In the genomic region with DNA sequence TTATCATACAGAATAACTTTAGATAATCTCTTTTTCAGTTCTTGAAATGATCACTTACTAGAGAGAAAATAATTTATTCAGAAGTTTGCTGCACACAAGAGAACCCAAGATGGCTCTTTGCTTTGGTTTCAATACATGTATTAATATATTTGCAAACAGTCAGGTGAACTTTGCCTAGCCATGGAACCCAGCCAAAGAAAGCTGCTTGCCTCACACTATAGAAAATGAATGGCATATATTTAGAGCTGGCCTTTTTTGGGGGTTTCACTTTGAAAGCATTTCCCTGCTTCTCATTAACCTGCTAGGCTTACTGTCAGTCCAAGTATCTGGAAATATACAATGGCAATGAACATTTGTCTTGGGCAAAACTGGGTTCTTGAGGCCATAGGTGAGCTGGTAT, we compare ENCODE assay signal across 24 cellular contexts.
DNase-seq lines count a peak whose midpoint lies in the region; ATAC-seq, FAIRE-seq and TF ChIP-seq lines count a peak whose summit lies in the region.
"Had no signal": no experiment of that assay in that cellular context is flagged by ENCODE, and none has a peak within 500 bp of the region (broad histone marks: within the 10 kb centered on the region; RNA-seq: fewer than 3 reads in every experiment).

No MANE protein-coding gene starts in this region.

- H3K9me3 ChIP-seq in A549 = no peaks in the 10 kb centered on the region
- H3K9me3 ChIP-seq in GM12878 (replicated peaks; ENCODE audit: control insufficient read depth, insufficient read depth, low read length) = no peaks in the 10 kb centered on the region
- H3K9me3 ChIP-seq: BLaER1, left lung, neutrophil, prostate gland, sigmoid colon, testis had no signal

- no peak overlapping the region for H3K4me3 Mint-ChIP-seq in nephron progenitor cell
- H3K4me3 Mint-ChIP-seq: activated naive CD4-positive, alpha-beta T cell treated with anti-CD3 and anti-CD28 coated beads, Interleukin-2, amount 50 U/mL, for 24 hours; dendritic cell treated with granulocyte-macrophage colony-stimulating factor and Interleukin-4, amounts not matched to agents 40 ng/mL and 50 ng/mL, for 4 days had no signal

- ATAC-seq in A549 (no peak), GM12878 (peak; percentile 56), GM21360 (IDR thresholded peaks at IDR 0.05; ENCODE audit: unreplicated experiment) (no peak), GM19455 (IDR thresholded peaks at IDR 0.05; ENCODE audit: unreplicated experiment) (no peak)

- H3K79me2 ChIP-seq in GM12878 (ENCODE audit: control insufficient read depth, insufficient read depth, low read length) = no peaks in the 10 kb centered on the region

- H3K4me3 ChIP-seq in A549 = no peak overlapping the region
- no peak overlapping the region; the same call in 1 of the 2 replicates for H3K4me3 ChIP-seq in GM12878
- H3K4me3 ChIP-seq: BLaER1, left lung, prostate gland, sigmoid colon, testis had no signal

- H3K9ac ChIP-seq in GM12878 (ENCODE audit: control insufficient read depth, insufficient read depth, low read length) = no peak overlapping the region
- H3K9ac ChIP-seq: BLaER1 had no signal

- POLR2A ChIA-PET in A549 (lab: Yijun Ruan, JAX) (no interaction called here), GM12878 (lab: Charles Lee) (no interaction called here)

- peaks cover 30% of the 10 kb centered on the region for H3K36me3 Mint-ChIP-seq in nephron progenitor cell (ENCODE audit: low read depth)

- intact Hi-C loops in GM12878 (cut with micrococcal nuclease; ENCODE audit: unreplicated experiment) = no loop called here

- RAD21 ChIA-PET in GM12878 (lab: Charles Lee; ENCODE audit: unreplicated experiment) = interaction anchor here (1.6 kb wide), 1 partner anchor 26 kb away, joined by 7 read pairs; no protein-coding TSS in a partner anchor

- H3K4me2 ChIP-seq in A549 = 0 out of 3 replicates have a peak overlapping the region, but pooled peaks have one; percentile 2
- no peak overlapping the region; the same call in 1 of the 2 replicates for H3K4me2 ChIP-seq in GM12878 (ENCODE audit: control insufficient read depth, insufficient read depth)
- H3K4me2 ChIP-seq: BLaER1 had no signal

- CTCF ChIA-PET in A549 (lab: Yijun Ruan, JAX) = interaction anchor here (1.2 to 1.6 kb wide), 4 partner anchors 50 to 223 kb away, joined by 3 to 5 read pairs (median 3); no protein-coding TSS in a partner anchor
- CTCF ChIA-PET in GM12878 (lab: Yijun Ruan, JAX) = interaction anchor here (1.3 to 1.9 kb wide), 5 partner anchors 12 to 226 kb away, joined by 3 to 10 read pairs (median 4); partner anchors contain the start of gene ERCC4

- peak overlapping the region; percentile 29 for H3K27ac Mint-ChIP-seq in nephron progenitor cell
- H3K27ac Mint-ChIP-seq: activated naive CD4-positive, alpha-beta T cell treated with anti-CD3 and anti-CD28 coated beads, Interleukin-2, amount 50 U/mL, for 24 hours; dendritic cell treated with granulocyte-macrophage colony-stimulating factor and Interleukin-4, amounts not matched to agents 40 ng/mL and 50 ng/mL, for 4 days had no signal

- no peaks in the 10 kb centered on the region for H3K27me3 Mint-ChIP-seq in nephron progenitor cell (ENCODE audit: low read depth, poor library complexity)
- H3K27me3 Mint-ChIP-seq: activated naive CD4-positive, alpha-beta T cell treated with anti-CD3 and anti-CD28 coated beads, Interleukin-2, amount 50 U/mL, for 24 hours; dendritic cell treated with granulocyte-macrophage colony-stimulating factor and Interleukin-4, amounts not matched to agents 40 ng/mL and 50 ng/mL, for 4 days had no signal

- TF ChIP-seq CTCF in A549 (IDR thresholded peaks at IDR 0.05) (no peak), GM12878 (IDR thresholded peaks at IDR 0.05 in 2 of 3, conservative IDR thresholded peaks at IDR 0.05 in 1 of 3; ENCODE audit: control insufficient read depth in 2 of 3, extremely low read depth in 1 of 3, insufficient read depth in 1 of 3, low read depth in 3 of 3, low read length in 3 of 3) (no peak), nephron progenitor cell (IDR thresholded peaks at IDR 0.05) (no peak)

- DNase-seq in A549 (ENCODE audit: low read depth in 1 of 2, low spot score in 1 of 2) = no peak
- DNase-seq in GM19239 (ENCODE audit: insufficient read length, low spot score) = no peak
- no peak for DNase-seq in GM12878 (ENCODE audit: low read depth, low spot score)
- DNase-seq in nephron progenitor cell = no peak
- no peak for DNase-seq in activated CD4-positive, alpha-beta T cell treated with anti-CD3 and anti-CD28 coated beads, Interleukin-2, amount 50 U/mL, for 4 hours
- no peak for DNase-seq in NCI-H1930 (lab: John Stamatoyannopoulos, UW)
- DNase-seq: activated CD4-positive, CD25-positive, alpha-beta regulatory T cell; Kasumi-1; left lung; mesendoderm; NCI-H2171; NCI-H524; sigmoid colon; stimulated activated naive CD4-positive, alpha-beta T cell treated with Interleukin-2 at 50 U/mL for 16 hours; T-helper 1 cell; testis had no signal

- peaks cover 38% of the 10 kb centered on the region for H3K4me1 ChIP-seq in A549
- peaks cover 11% of the 10 kb centered on the region for H3K4me1 ChIP-seq in GM12878 (ENCODE audit: control insufficient read depth, insufficient read depth, low read length)
- H3K4me1 ChIP-seq: BLaER1, prostate gland, testis had no signal

- TF ChIP-seq POLR2A in A549 (IDR thresholded peaks at IDR 0.05; ENCODE audit: low read length) (no peak), GM12878 (IDR thresholded peaks at IDR 0.05; ENCODE audit: low read depth, low read length) (no peak)

- SMC1A ChIA-PET in GM12878 (lab: Charles Lee; ENCODE audit: uncharacterized antibody, unreplicated experiment) = interaction anchor here (0.9 to 3.6 kb wide), 13 partner anchors 8 to 382 kb away, joined by 3 to 16 read pairs (median 5); no protein-coding TSS in a partner anchor

- peak overlapping the region; percentile 3; the same call in 1 of the 2 replicates for H2AFZ ChIP-seq in GM12878 (ENCODE audit: control insufficient read depth, low read depth, low read length)

- no peaks in the 10 kb centered on the region for H3K27me3 ChIP-seq in GM12878 (replicated peaks in 1 of 2; ENCODE audit: control insufficient read depth in 2 of 2, insufficient read depth in 2 of 2, low read length in 1 of 2)
- H3K27me3 ChIP-seq: BLaER1, left lung, neutrophil, sigmoid colon, testis had no signal

- H3K4me1 Mint-ChIP-seq in nephron progenitor cell = no peaks in the 10 kb centered on the region
- H3K4me1 Mint-ChIP-seq: activated naive CD4-positive, alpha-beta T cell treated with anti-CD3 and anti-CD28 coated beads, Interleukin-2, amount 50 U/mL, for 24 hours had no signal

- in situ Hi-C loops in GM12878 (cut with MboI) = no loop called here

- no peaks in the 10 kb centered on the region for H4K20me1 ChIP-seq in GM12878 (ENCODE audit: control insufficient read depth, insufficient read depth)
- H4K20me1 ChIP-seq: BLaER1 had no signal

- no TSS peak for BruUV-seq in GM12878 (replicated peaks; lab: Mats Ljungman, UMichigan)

- TF ChIP-seq RAD21 in A549 (conservative IDR thresholded peaks at IDR 0.05 in 1 of 2, IDR thresholded peaks at IDR 0.05 in 1 of 2) = no peak
- no peak for TF ChIP-seq RAD21 in GM12878 (IDR thresholded peaks at IDR 0.05; ENCODE audit: insufficient read depth, low read depth, low read length)

- H3K36me3 ChIP-seq in GM12878 (ENCODE audit: control insufficient read depth in 2 of 2, insufficient read depth in 2 of 2, low read length in 1 of 2) = no peaks in the 10 kb centered on the region
- H3K36me3 ChIP-seq: left lung, neutrophil, prostate gland, sigmoid colon had no signal

- H3K9me3 Mint-ChIP-seq in nephron progenitor cell = no peaks in the 10 kb centered on the region
- H3K9me3 Mint-ChIP-seq: activated naive CD4-positive, alpha-beta T cell treated with anti-CD3 and anti-CD28 coated beads, Interleukin-2, amount 50 U/mL, for 24 hours; dendritic cell treated with granulocyte-macrophage colony-stimulating factor and Interleukin-4, amounts not matched to agents 40 ng/mL and 50 ng/mL, for 4 days had no signal

- H3K27ac ChIP-seq in A549 (no peak overlapping the region), GM12878 (ENCODE audit: control insufficient read depth, insufficient read depth) (no peak overlapping the region; the same call in 1 of the 2 replicates)
- H3K27ac ChIP-seq: BLaER1, neutrophil, prostate gland, testis had no signal

- TF ChIP-seq EP300 in A549 (IDR thresholded peaks at IDR 0.05) (no peak), GM12878 (IDR thresholded peaks at IDR 0.05; ENCODE audit: borderline replicate concordance in 1 of 2, control insufficient read depth in 1 of 2, low read depth in 2 of 2, low read length in 2 of 2) (no peak)

- no peak for FAIRE-seq in A549 (lab: Jason Lieb, UNC)
- FAIRE-seq in GM19239 (lab: Jason Lieb, UNC) = peak; percentile 44
- peak; percentile 57 for FAIRE-seq in GM12878 (lab: Jason Lieb, UNC)
- FAIRE-seq: G401.6 had no signal

TF ChIP-seq in A549, 52 proteins besides CTCF, POLR2A, EP300 and RAD21:
- TF ChIP-seq, protein P1, sequence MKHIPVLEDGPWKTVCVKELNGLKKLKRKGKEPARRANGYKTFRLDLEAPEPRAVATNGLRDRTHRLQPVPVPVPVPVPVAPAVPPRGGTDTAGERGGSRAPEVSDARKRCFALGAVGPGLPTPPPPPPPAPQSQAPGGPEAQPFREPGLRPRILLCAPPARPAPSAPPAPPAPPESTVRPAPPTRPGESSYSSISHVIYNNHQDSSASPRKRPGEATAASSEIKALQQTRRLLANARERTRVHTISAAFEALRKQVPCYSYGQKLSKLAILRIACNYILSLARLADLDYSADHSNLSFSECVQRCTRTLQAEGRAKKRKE (CRISPR knock-in tag; IDR thresholded peaks at IDR 0.05; ENCODE audit: low read depth) = no peak
- TF ChIP-seq HOXB13 (CRISPR knock-in tag; IDR thresholded peaks at IDR 0.05; ENCODE audit: low read depth) = no peak

TF ChIP-seq in GM12878, 131 proteins besides CTCF, POLR2A, EP300 and RAD21 (continues in another document):
- no peak for TF ChIP-seq SMAD5 (IDR thresholded peaks at IDR 0.05; ENCODE audit: low read depth)
- TF ChIP-seq, protein P2, sequence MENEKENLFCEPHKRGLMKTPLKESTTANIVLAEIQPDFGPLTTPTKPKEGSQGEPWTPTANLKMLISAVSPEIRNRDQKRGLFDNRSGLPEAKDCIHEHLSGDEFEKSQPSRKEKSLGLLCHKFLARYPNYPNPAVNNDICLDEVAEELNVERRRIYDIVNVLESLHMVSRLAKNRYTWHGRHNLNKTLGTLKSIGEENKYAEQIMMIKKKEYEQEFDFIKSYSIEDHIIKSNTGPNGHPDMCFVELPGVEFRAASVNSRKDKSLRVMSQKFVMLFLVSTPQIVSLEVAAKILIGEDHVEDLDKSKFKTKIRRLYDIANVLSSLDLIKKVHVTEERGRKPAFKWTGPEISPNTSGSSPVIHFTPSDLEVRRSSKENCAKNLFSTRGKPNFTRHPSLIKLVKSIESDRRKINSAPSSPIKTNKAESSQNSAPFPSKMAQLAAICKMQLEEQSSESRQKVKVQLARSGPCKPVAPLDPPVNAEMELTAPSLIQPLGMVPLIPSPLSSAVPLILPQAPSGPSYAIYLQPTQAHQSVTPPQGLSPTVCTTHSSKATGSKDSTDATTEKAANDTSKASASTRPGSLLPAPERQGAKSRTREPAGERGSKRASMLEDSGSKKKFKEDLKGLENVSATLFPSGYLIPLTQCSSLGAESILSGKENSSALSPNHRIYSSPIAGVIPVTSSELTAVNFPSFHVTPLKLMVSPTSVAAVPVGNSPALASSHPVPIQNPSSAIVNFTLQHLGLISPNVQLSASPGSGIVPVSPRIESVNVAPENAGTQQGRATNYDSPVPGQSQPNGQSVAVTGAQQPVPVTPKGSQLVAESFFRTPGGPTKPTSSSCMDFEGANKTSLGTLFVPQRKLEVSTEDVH (IDR thresholded peaks at IDR 0.05; ENCODE audit: low read depth, partially characterized antibody) = no peak
